Comparison of ENCODE assay signal across 1 cellular context in the genomic region with DNA sequence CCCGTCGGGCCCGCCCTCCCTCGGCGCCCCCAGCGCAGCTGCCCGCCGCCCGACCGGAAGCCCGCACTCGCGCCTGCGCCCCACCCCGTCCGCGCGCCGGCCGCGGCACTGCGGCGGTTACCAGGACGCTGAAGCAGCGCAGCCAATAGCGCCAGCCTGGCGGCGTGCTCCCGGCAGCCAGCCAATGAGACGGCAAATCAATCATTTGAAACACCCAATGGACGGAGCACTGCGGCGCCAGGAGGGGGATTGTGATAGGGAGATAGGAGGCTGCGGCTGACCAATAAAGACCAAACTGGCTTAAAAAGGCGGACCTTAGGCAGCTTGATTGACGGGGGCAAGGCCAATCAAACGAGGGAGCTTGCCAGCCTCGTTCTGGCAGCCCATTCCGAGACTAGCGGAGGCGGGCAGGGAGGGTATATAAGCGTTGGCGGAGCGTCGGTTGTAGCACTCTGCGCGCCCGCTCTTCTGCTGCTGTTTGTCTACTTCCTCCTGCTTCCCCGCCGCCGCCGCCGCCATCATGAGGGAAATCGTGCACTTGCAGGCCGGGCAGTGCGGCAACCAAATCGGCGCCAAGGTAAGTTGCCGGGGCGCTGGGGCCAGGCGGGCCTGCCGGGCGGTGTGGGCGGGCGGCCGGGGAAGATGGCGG.
TF ChIP-seq lines count a peak whose summit lies in the region.

A gene (plus strand): TSS at position 447 of the 649 bp plus-strand sequence. CDS start 74 bp downstream, at position 521.

TF ChIP-seq in H1, 55 proteins besides CTCF, POLR2A, EP300 and RAD21 (continued from another document):
- peak; percentile 21; the same call in 1 of the 2 replicates for TF ChIP-seq GABPA (IDR thresholded peaks at IDR 0.05; ENCODE audit: borderline replicate concordance, insufficient read depth, low read length)
- TF ChIP-seq, protein P1, sequence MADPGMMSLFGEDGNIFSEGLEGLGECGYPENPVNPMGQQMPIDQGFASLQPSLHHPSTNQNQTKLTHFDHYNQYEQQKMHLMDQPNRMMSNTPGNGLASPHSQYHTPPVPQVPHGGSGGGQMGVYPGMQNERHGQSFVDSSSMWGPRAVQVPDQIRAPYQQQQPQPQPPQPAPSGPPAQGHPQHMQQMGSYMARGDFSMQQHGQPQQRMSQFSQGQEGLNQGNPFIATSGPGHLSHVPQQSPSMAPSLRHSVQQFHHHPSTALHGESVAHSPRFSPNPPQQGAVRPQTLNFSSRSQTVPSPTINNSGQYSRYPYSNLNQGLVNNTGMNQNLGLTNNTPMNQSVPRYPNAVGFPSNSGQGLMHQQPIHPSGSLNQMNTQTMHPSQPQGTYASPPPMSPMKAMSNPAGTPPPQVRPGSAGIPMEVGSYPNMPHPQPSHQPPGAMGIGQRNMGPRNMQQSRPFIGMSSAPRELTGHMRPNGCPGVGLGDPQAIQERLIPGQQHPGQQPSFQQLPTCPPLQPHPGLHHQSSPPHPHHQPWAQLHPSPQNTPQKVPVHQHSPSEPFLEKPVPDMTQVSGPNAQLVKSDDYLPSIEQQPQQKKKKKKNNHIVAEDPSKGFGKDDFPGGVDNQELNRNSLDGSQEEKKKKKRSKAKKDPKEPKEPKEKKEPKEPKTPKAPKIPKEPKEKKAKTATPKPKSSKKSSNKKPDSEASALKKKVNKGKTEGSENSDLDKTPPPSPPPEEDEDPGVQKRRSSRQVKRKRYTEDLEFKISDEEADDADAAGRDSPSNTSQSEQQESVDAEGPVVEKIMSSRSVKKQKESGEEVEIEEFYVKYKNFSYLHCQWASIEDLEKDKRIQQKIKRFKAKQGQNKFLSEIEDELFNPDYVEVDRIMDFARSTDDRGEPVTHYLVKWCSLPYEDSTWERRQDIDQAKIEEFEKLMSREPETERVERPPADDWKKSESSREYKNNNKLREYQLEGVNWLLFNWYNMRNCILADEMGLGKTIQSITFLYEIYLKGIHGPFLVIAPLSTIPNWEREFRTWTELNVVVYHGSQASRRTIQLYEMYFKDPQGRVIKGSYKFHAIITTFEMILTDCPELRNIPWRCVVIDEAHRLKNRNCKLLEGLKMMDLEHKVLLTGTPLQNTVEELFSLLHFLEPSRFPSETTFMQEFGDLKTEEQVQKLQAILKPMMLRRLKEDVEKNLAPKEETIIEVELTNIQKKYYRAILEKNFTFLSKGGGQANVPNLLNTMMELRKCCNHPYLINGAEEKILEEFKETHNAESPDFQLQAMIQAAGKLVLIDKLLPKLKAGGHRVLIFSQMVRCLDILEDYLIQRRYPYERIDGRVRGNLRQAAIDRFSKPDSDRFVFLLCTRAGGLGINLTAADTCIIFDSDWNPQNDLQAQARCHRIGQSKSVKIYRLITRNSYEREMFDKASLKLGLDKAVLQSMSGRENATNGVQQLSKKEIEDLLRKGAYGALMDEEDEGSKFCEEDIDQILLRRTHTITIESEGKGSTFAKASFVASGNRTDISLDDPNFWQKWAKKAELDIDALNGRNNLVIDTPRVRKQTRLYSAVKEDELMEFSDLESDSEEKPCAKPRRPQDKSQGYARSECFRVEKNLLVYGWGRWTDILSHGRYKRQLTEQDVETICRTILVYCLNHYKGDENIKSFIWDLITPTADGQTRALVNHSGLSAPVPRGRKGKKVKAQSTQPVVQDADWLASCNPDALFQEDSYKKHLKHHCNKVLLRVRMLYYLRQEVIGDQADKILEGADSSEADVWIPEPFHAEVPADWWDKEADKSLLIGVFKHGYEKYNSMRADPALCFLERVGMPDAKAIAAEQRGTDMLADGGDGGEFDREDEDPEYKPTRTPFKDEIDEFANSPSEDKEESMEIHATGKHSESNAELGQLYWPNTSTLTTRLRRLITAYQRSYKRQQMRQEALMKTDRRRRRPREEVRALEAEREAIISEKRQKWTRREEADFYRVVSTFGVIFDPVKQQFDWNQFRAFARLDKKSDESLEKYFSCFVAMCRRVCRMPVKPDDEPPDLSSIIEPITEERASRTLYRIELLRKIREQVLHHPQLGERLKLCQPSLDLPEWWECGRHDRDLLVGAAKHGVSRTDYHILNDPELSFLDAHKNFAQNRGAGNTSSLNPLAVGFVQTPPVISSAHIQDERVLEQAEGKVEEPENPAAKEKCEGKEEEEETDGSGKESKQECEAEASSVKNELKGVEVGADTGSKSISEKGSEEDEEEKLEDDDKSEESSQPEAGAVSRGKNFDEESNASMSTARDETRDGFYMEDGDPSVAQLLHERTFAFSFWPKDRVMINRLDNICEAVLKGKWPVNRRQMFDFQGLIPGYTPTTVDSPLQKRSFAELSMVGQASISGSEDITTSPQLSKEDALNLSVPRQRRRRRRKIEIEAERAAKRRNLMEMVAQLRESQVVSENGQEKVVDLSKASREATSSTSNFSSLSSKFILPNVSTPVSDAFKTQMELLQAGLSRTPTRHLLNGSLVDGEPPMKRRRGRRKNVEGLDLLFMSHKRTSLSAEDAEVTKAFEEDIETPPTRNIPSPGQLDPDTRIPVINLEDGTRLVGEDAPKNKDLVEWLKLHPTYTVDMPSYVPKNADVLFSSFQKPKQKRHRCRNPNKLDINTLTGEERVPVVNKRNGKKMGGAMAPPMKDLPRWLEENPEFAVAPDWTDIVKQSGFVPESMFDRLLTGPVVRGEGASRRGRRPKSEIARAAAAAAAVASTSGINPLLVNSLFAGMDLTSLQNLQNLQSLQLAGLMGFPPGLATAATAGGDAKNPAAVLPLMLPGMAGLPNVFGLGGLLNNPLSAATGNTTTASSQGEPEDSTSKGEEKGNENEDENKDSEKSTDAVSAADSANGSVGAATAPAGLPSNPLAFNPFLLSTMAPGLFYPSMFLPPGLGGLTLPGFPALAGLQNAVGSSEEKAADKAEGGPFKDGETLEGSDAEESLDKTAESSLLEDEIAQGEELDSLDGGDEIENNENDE (IDR thresholded peaks at IDR 0.05; ENCODE audit: insufficient replicate concordance, low read length), result no peak
- no peak; the same call in 1 of the 2 replicates for TF ChIP-seq EGR1 (IDR thresholded peaks at IDR 0.05; ENCODE audit: borderline replicate concordance, low read depth, low read length)
- peak; percentile 100 for TF ChIP-seq POLR2AphosphoS5 (IDR thresholded peaks at IDR 0.05; ENCODE audit: low read depth, low read length)
- TF ChIP-seq SIN3A (conservative IDR thresholded peaks at IDR 0.05 in 1 of 2, IDR thresholded peaks at IDR 0.05 in 1 of 2; ENCODE audit: low read depth in 1 of 2, low read length in 2 of 2), result peak in 1 of 2 experiments; percentile 9; a peak in 1 of 4 replicates
- no peak for TF ChIP-seq POU5F1 (IDR thresholded peaks at IDR 0.05; ENCODE audit: low read depth, low read length)
- no peak for TF ChIP-seq SIX5 (IDR thresholded peaks at IDR 0.05; ENCODE audit: low read depth, low read length)
- TF ChIP-seq, protein P2, sequence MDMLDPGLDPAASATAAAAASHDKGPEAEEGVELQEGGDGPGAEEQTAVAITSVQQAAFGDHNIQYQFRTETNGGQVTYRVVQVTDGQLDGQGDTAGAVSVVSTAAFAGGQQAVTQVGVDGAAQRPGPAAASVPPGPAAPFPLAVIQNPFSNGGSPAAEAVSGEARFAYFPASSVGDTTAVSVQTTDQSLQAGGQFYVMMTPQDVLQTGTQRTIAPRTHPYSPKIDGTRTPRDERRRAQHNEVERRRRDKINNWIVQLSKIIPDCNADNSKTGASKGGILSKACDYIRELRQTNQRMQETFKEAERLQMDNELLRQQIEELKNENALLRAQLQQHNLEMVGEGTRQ (IDR thresholded peaks at IDR 0.05; ENCODE audit: low read length), result no peak
- TF ChIP-seq YY1 (IDR thresholded peaks at IDR 0.05; ENCODE audit: low read depth, low read length), result peak; percentile 87
- TF ChIP-seq TCF12 (IDR thresholded peaks at IDR 0.05; ENCODE audit: low read depth, low read length), result no peak
- TF ChIP-seq TEAD4 (IDR thresholded peaks at IDR 0.05; ENCODE audit: low read depth, low read length), result 0 out of 2 replicates have a peak, but pooled peaks have one; percentile 20
- no peak for TF ChIP-seq JUND (IDR thresholded peaks at IDR 0.05; ENCODE audit: low read length)
- TF ChIP-seq CBX5 (IDR thresholded peaks at IDR 0.05; ENCODE audit: low read depth, low read length), result no peak
- peak; percentile 61 for TF ChIP-seq NRF1 (IDR thresholded peaks at IDR 0.05; ENCODE audit: low read depth, low read length)
- TF ChIP-seq ZNF274 (IDR thresholded peaks at IDR 0.05; ENCODE audit: borderline replicate concordance, extremely low read depth, low read length), result no peak
- TF ChIP-seq TAF1 (IDR thresholded peaks at IDR 0.05; ENCODE audit: low read depth, low read length), result peak; percentile 99
- TF ChIP-seq KDM1A (IDR thresholded peaks at IDR 0.05; ENCODE audit: borderline replicate concordance, low read length), result no peak
- TF ChIP-seq JUN (IDR thresholded peaks at IDR 0.05; ENCODE audit: low read depth, low read length), result no peak
- TF ChIP-seq PHF8 (conservative IDR thresholded peaks at IDR 0.05; ENCODE audit: low read depth, low read length), result peak; percentile 85
- no peak for TF ChIP-seq SIRT6 (IDR thresholded peaks at IDR 0.05; ENCODE audit: low read length)
- TF ChIP-seq, protein P3, sequence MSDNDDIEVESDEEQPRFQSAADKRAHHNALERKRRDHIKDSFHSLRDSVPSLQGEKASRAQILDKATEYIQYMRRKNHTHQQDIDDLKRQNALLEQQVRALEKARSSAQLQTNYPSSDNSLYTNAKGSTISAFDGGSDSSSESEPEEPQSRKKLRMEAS (IDR thresholded peaks at IDR 0.05), result peak; percentile 55; the same call in 1 of the 2 replicates
- no peak for TF ChIP-seq KDM5A (IDR thresholded peaks at IDR 0.05; ENCODE audit: low read length)
- no peak for TF ChIP-seq EZH2 (IDR thresholded peaks at IDR 0.05; ENCODE audit: low read depth, low read length, severe bottlenecking)
- TF ChIP-seq, protein P4, sequence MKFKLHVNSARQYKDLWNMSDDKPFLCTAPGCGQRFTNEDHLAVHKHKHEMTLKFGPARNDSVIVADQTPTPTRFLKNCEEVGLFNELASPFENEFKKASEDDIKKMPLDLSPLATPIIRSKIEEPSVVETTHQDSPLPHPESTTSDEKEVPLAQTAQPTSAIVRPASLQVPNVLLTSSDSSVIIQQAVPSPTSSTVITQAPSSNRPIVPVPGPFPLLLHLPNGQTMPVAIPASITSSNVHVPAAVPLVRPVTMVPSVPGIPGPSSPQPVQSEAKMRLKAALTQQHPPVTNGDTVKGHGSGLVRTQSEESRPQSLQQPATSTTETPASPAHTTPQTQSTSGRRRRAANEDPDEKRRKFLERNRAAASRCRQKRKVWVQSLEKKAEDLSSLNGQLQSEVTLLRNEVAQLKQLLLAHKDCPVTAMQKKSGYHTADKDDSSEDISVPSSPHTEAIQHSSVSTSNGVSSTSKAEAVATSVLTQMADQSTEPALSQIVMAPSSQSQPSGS (IDR thresholded peaks at IDR 0.05; ENCODE audit: low read length), result no peak
- TF ChIP-seq CEBPB (IDR thresholded peaks at IDR 0.05; ENCODE audit: low read depth, low read length), result no peak
- TF ChIP-seq SP2 (IDR thresholded peaks at IDR 0.05; ENCODE audit: low read length), result peak; percentile 93
- peak; percentile 74; the same call in 1 of the 2 replicates for TF ChIP-seq FOSL1 (IDR thresholded peaks at IDR 0.05; ENCODE audit: insufficient read depth, low read depth, low read length)
- no peak for TF ChIP-seq RXRA (IDR thresholded peaks at IDR 0.05; ENCODE audit: insufficient read depth, low read depth, low read length)
- no peak for TF ChIP-seq SUZ12 (IDR thresholded peaks at IDR 0.05; ENCODE audit: low read length)
- TF ChIP-seq SRF (IDR thresholded peaks at IDR 0.05; ENCODE audit: low read depth, low read length), result no peak
